1 cellular context compared by ENCODE assay signal in genomic region chr2:173866858-173867620, GRCh38.
TF ChIP-seq lines count a peak whose summit lies in the region.

No MANE protein-coding gene starts in this region.

TF ChIP-seq in H1, 55 proteins besides CTCF, POLR2A, EP300 and RAD21 (continued from another document):
- TF ChIP-seq, protein P1, sequence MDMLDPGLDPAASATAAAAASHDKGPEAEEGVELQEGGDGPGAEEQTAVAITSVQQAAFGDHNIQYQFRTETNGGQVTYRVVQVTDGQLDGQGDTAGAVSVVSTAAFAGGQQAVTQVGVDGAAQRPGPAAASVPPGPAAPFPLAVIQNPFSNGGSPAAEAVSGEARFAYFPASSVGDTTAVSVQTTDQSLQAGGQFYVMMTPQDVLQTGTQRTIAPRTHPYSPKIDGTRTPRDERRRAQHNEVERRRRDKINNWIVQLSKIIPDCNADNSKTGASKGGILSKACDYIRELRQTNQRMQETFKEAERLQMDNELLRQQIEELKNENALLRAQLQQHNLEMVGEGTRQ (IDR thresholded peaks at IDR 0.05; ENCODE audit: low read length), result no peak
- TF ChIP-seq RXRA (IDR thresholded peaks at IDR 0.05; ENCODE audit: insufficient read depth, low read depth, low read length), result no peak
